Comparison of ENCODE assay signal across 16 cellular contexts in genomic region chr5:124720589-124720988, GRCh38. TPM values are rescaled to one million over a fixed set of nuclear protein-coding genes. Genes with fewer than 3 reads are reported as not detected.
"Had no signal": no experiment of that assay in that cellular context is flagged by ENCODE, and none has a peak within 500 bp of the region (broad histone marks: within the 10 kb centered on the region; RNA-seq: fewer than 3 reads in every experiment).

No MANE protein-coding gene starts in this region.

- DNase-seq: activated CD4-positive, alpha-beta memory T cell treated with anti-CD3 and anti-CD28 coated beads for 36 hours; activated CD4-positive, alpha-beta T cell treated with anti-CD3 and anti-CD28 coated beads for 36 hours; activated T-cell treated with anti-CD3 and anti-CD28 coated beads, Interleukin-2, amount 50 U/mL, for 24 hours; adrenal gland; effector CD8-positive, alpha-beta T cell; esophagus squamous epithelium; hypothalamus; mammary epithelial cell; naive B cell; spleen; stimulated activated CD4-positive, alpha-beta T cell treated with anti-CD3 and anti-CD28 coated beads, Interleukin-1b, Interleukin-23, amount 100 ng/mL, for 48 hours; WERI-Rb-1 had no signal

- H3K4me3 ChIP-seq: adrenal gland, esophagus squamous epithelium, spleen had no signal

- H3K27me3 ChIP-seq: adrenal gland, esophagus squamous epithelium, neutrophil, spleen had no signal

- H3K4me3 Mint-ChIP-seq: activated CD4-positive, alpha-beta memory T cell treated with anti-CD3 and anti-CD28 coated beads for 36 hours; activated CD4-positive, alpha-beta T cell treated with anti-CD3 and anti-CD28 coated beads for 36 hours; activated naive CD4-positive, alpha-beta T cell treated with anti-CD3 and anti-CD28 coated beads, Interleukin-2, amount 50 U/mL, for 24 hours; activated T-cell treated with anti-CD3 and anti-CD28 coated beads, Interleukin-2, amount 50 U/mL, for 24 hours had no signal

- H3K9me3 ChIP-seq: adrenal gland, esophagus squamous epithelium, neutrophil, spleen had no signal

- H3K9me3 Mint-ChIP-seq: activated CD4-positive, alpha-beta memory T cell treated with anti-CD3 and anti-CD28 coated beads for 36 hours; activated naive CD4-positive, alpha-beta T cell treated with anti-CD3 and anti-CD28 coated beads, Interleukin-2, amount 50 U/mL, for 24 hours; activated T-cell treated with anti-CD3 and anti-CD28 coated beads, Interleukin-2, amount 50 U/mL, for 24 hours; naive B cell had no signal

- H3K36me3 ChIP-seq: adrenal gland, esophagus squamous epithelium, neutrophil, spleen had no signal

- H3K4me1 Mint-ChIP-seq: activated CD4-positive, alpha-beta T cell treated with anti-CD3 and anti-CD28 coated beads for 36 hours; activated naive CD4-positive, alpha-beta T cell treated with anti-CD3 and anti-CD28 coated beads, Interleukin-2, amount 50 U/mL, for 24 hours had no signal

- ATAC-seq: activated CD4-positive, alpha-beta T cell treated with anti-CD3 and anti-CD28 coated beads for 36 hours; sciatic nerve; SK-N-SH treated with all-trans-retinoic acid at 6 μM for 48 hours had no signal

- H3K36me3 Mint-ChIP-seq: activated CD4-positive, alpha-beta memory T cell treated with anti-CD3 and anti-CD28 coated beads for 36 hours; naive B cell had no signal

- H3K27me3 Mint-ChIP-seq: activated CD4-positive, alpha-beta memory T cell treated with anti-CD3 and anti-CD28 coated beads for 36 hours; activated naive CD4-positive, alpha-beta T cell treated with anti-CD3 and anti-CD28 coated beads, Interleukin-2, amount 50 U/mL, for 24 hours; naive B cell had no signal

- H3K27ac ChIP-seq: adrenal gland, esophagus squamous epithelium, neutrophil, spleen, WERI-Rb-1 had no signal

- H3K27ac Mint-ChIP-seq: activated CD4-positive, alpha-beta memory T cell treated with anti-CD3 and anti-CD28 coated beads for 36 hours; activated CD4-positive, alpha-beta T cell treated with anti-CD3 and anti-CD28 coated beads for 36 hours; activated naive CD4-positive, alpha-beta T cell treated with anti-CD3 and anti-CD28 coated beads, Interleukin-2, amount 50 U/mL, for 24 hours; activated T-cell treated with anti-CD3 and anti-CD28 coated beads, Interleukin-2, amount 50 U/mL, for 24 hours had no signal

RNA-seq across cellular contexts. Expression of gene ZNF608, which starts 25.9 kb away (rescaled TPM):
- total RNA-seq: activated CD4-positive, alpha-beta memory T cell treated with anti-CD3 and anti-CD28 coated beads for 36 hours; activated CD4-positive, alpha-beta T cell treated with anti-CD3 and anti-CD28 coated beads for 36 hours had no signal
